Comparison of ENCODE assay signal across 16 cellular contexts in genomic region chr1:109993885-109994284, GRCh38. TPM values are rescaled to one million over a fixed set of nuclear protein-coding genes. Genes with fewer than 3 reads are reported as not detected.
A peak's percentile ranks its signal among the peaks of the same experiment; 100 is the strongest.
DNase-seq lines count a peak whose midpoint lies in the region; ATAC-seq and TF ChIP-seq lines count a peak whose summit lies in the region.
"Had no signal": no experiment of that assay in that cellular context is flagged by ENCODE, and none has a peak within 500 bp of the region (broad histone marks: within the 10 kb centered on the region; RNA-seq: fewer than 3 reads in every experiment).

No MANE protein-coding gene starts in this region.

- H3K9me3 ChIP-seq in thyroid gland (no peaks in the 10 kb centered on the region), heart left ventricle (no peaks in the 10 kb centered on the region)
- H3K9me3 ChIP-seq: A549 had no signal

- CTCF ChIA-PET in activated CD4-positive, alpha-beta T cell treated with anti-CD3 and anti-CD28 coated beads for 36 hours (lab: Charles Lee) = interaction anchor here (2.5 to 2.9 kb wide), 3 partner anchors 10 to 36 kb away, joined by 11 to 25 read pairs (median 13); partner anchors contain the start of gene AHCYL1

- TF ChIP-seq CTCF in brain (conservative IDR thresholded peaks at IDR 0.05) (no peak), thyroid gland (IDR thresholded peaks at IDR 0.05) (no peak), heart left ventricle (IDR thresholded peaks at IDR 0.05) (no peak)

- no peaks in the 10 kb centered on the region for H3K27me3 Mint-ChIP-seq in activated CD4-positive, alpha-beta T cell treated with anti-CD3 and anti-CD28 coated beads for 36 hours
- no peaks in the 10 kb centered on the region for H3K27me3 Mint-ChIP-seq in brain
- H3K27me3 Mint-ChIP-seq: IgD-negative memory B cell, type B pancreatic cell had no signal

- intact Hi-C loops in activated CD4-positive, alpha-beta T cell treated with anti-CD3 and anti-CD28 coated beads for 36 hours (cut with DNase I, micrococcal nuclease) = no loop called here
- intact Hi-C loops in left colon (cut with DNase I, micrococcal nuclease) = no loop called here
- intact Hi-C loops in thyroid gland (cut with DNase I) = no loop called here
- intact Hi-C loops in heart left ventricle (cut with DNase I) = no loop called here

- H3K4me1 Mint-ChIP-seq in activated CD4-positive, alpha-beta T cell treated with anti-CD3 and anti-CD28 coated beads for 36 hours = peaks cover 33% of the 10 kb centered on the region
- H3K4me1 Mint-ChIP-seq in brain = peaks cover 85% of the 10 kb centered on the region

- peaks cover 15% of the 10 kb centered on the region for H3K36me3 Mint-ChIP-seq in activated CD4-positive, alpha-beta T cell treated with anti-CD3 and anti-CD28 coated beads for 36 hours (ENCODE audit: low read depth)
- peaks cover 38% of the 10 kb centered on the region for H3K36me3 Mint-ChIP-seq in brain

- H3K36me3 ChIP-seq in thyroid gland (no peaks in the 10 kb centered on the region), heart left ventricle (peaks cover 0 to 24% (median 4%) of the 10 kb centered on the region in 9 donors)

- no peak overlapping the region for H3K27ac Mint-ChIP-seq in activated CD4-positive, alpha-beta T cell treated with anti-CD3 and anti-CD28 coated beads for 36 hours
- H3K27ac Mint-ChIP-seq in brain = peak overlapping the region in 4 of 5 experiments; percentile 77 to 93 (median 85)
- H3K27ac Mint-ChIP-seq: activated T-helper 2 cell treated with anti-CD3 and anti-CD28 coated beads, Interferon-gamma antibody, Interleukin-2, Interleukin-4, amounts not matched to agents 10 μg/mL and 5 μg/mL and 100 μg/mL, durations not matched to agents 14 hours and 24 hours and 36 hours; type B pancreatic cell had no signal

- TF ChIP-seq POLR2A in thyroid gland (IDR thresholded peaks at IDR 0.05) = no peak
- no peak for TF ChIP-seq POLR2A in heart left ventricle (IDR thresholded peaks at IDR 0.05)

- H3K4me3 ChIP-seq in thyroid gland (replicated peaks in 1 of 3) (no peak overlapping the region), heart left ventricle (no peak overlapping the region)
- H3K4me3 ChIP-seq: A549 had no signal

- peak; percentile 60 for ATAC-seq in activated CD4-positive, alpha-beta T cell treated with anti-CD3 and anti-CD28 coated beads for 36 hours
- peak; percentile 71 for ATAC-seq in left colon
- ATAC-seq in heart left ventricle = no peak
- ATAC-seq: A549 had no signal

- no peaks in the 10 kb centered on the region for H3K9me3 Mint-ChIP-seq in activated CD4-positive, alpha-beta T cell treated with anti-CD3 and anti-CD28 coated beads for 36 hours (ENCODE audit: low read depth)
- no peaks in the 10 kb centered on the region for H3K9me3 Mint-ChIP-seq in brain
- H3K9me3 Mint-ChIP-seq: activated T-helper 2 cell treated with anti-CD3 and anti-CD28 coated beads, Interferon-gamma antibody, Interleukin-2, Interleukin-4, amounts not matched to agents 10 μg/mL and 5 μg/mL and 100 μg/mL, durations not matched to agents 14 hours and 24 hours and 36 hours; IgD-negative memory B cell; type B pancreatic cell had no signal

- H3K27ac ChIP-seq in thyroid gland (peak overlapping the region in 2 of 3 donors; percentile 29 to 51), heart left ventricle (peak overlapping the region in 1 of 12 donors; percentile 48)
- H3K27ac ChIP-seq: A549 had no signal

- peaks cover 38 to 56% of the 10 kb centered on the region in 2 donors for H3K4me1 ChIP-seq in thyroid gland
- peaks cover 5 to 86% (median 40%) of the 10 kb centered on the region in 12 donors for H3K4me1 ChIP-seq in heart left ventricle

- no peak overlapping the region for H3K4me3 Mint-ChIP-seq in activated CD4-positive, alpha-beta T cell treated with anti-CD3 and anti-CD28 coated beads for 36 hours
- peak overlapping the region in 3 of 5 experiments; percentile 15 to 55 (median 54) for H3K4me3 Mint-ChIP-seq in brain
- H3K4me3 Mint-ChIP-seq: IgD-negative memory B cell, type B pancreatic cell had no signal

- peak; percentile 15 for DNase-seq in activated CD4-positive, alpha-beta T cell treated with anti-CD3 and anti-CD28 coated beads for 36 hours
- no peak for DNase-seq in activated CD4-positive, alpha-beta T cell treated with anti-CD3 and anti-CD28 coated beads, Interleukin-2, amount 50 U/mL, for 48 hours
- DNase-seq in left colon (no peak), thyroid gland (peak; percentile 47 to 53), NCI-H82 (lab: John Stamatoyannopoulos, UW) (no peak), NCI-H1048 (lab: John Stamatoyannopoulos, UW) (no peak), heart left ventricle (no peak)
- DNase-seq: activated CD4-positive, alpha-beta T cell treated with anti-CD3 and anti-CD28 coated beads for 48 hours; NCI-H1930; occipital lobe; stimulated activated CD4-positive, alpha-beta T cell treated with anti-CD3 and anti-CD28 coated beads, Interleukin-12 subunit alpha, Interleukin-12 subunit beta, amount 100 ng/mL, for 4 hours had no signal

- 36 to 40% methylated on average over 3 of the region's 3 CpGs for WGBS in thyroid gland, 2 donors
- 60 to 79% (median 76%) methylated on average over 3 of the region's 3 CpGs for WGBS in heart left ventricle, 4 donors

- POLR2A ChIA-PET in activated CD4-positive, alpha-beta T cell treated with anti-CD3 and anti-CD28 coated beads for 36 hours (lab: Charles Lee) = interaction anchor here (0.7 to 2.0 kb wide), 2 partner anchors 8 to 10 kb away, joined by 3 to 4 read pairs; partner anchors contain the start of gene AHCYL1

- H3K27me3 ChIP-seq in thyroid gland (no peaks in the 10 kb centered on the region), heart left ventricle (no peaks in the 10 kb centered on the region)

RNA-seq across cellular contexts. Expression of gene AHCYL1, which starts 9.3 kb away (rescaled TPM):
- total RNA-seq in activated CD4-positive, alpha-beta T cell treated with anti-CD3 and anti-CD28 coated beads for 36 hours = 10 to 100 TPM; 79.1 to 82.6 TPM
- 164 TPM for polyA plus RNA-seq in brain (ENCODE audit: insufficient read depth, low read depth, low replicate concordance)
- total RNA-seq in left colon = 10 to 100 TPM; 90.7 to 95.1 TPM
- total RNA-seq in thyroid gland = 100 to 1,000 TPM in 3 of 4 donors, 10 to 100 TPM in 1; 90.3 to 200 (median 118) TPM
- total RNA-seq in heart left ventricle = 10 to 100 TPM; 31.1 to 56.7 (median 48.7) TPM
- polyA plus RNA-seq in heart left ventricle = 10 to 100 TPM; 23.8 to 37.2 TPM

RNA-seq across cellular contexts. Expression of gene STRIP1, which starts 40.5 kb away (rescaled TPM):
- 10 to 100 TPM; 20.7 to 21.5 TPM for total RNA-seq in activated CD4-positive, alpha-beta T cell treated with anti-CD3 and anti-CD28 coated beads for 36 hours
- polyA plus RNA-seq in brain (ENCODE audit: insufficient read depth, low read depth, low replicate concordance) = 27.8 TPM
- total RNA-seq in left colon = 10 to 100 TPM; 34.0 to 38.2 TPM
- 10 to 100 TPM; 36.2 to 63.4 (median 45.2) TPM for total RNA-seq in thyroid gland
- total RNA-seq in heart left ventricle = 10 to 100 TPM; 14.7 to 22.8 (median 19.2) TPM
- polyA plus RNA-seq in heart left ventricle = 10 to 100 TPM in 1 of 2 donors, 1 to 10 TPM in 1; 7.8 to 14.9 TPM

Comparison
In these comparisons a context has a peak if more than half of its experiments do, and no peak if none do; other contexts are left out.
1. DNase-seq: peak in activated CD4-positive, alpha-beta T cell treated with anti-CD3 and anti-CD28 coated beads for 36 hours (single experiment) and thyroid gland (2 of 2); none in activated CD4-positive, alpha-beta T cell treated with anti-CD3 and anti-CD28 coated beads, Interleukin-2, amount 50 U/mL, for 48 hours (0 of 2), left colon (0 of 2), NCI-H82 (single experiment), NCI-H1048 (single experiment) and heart left ventricle (0 of 5).
2. ATAC-seq: peak in activated CD4-positive, alpha-beta T cell treated with anti-CD3 and anti-CD28 coated beads for 36 hours (single experiment) and left colon (single experiment); none in heart left ventricle (0 of 4).